ENCODE assay signal across 25 cellular contexts in genomic region chr3:29745237-29745870, GRCh38.
DNase-seq lines count a peak whose midpoint lies in the region; ATAC-seq, FAIRE-seq and TF ChIP-seq lines count a peak whose summit lies in the region.
"Had no signal": no experiment of that assay in that cellular context is flagged by ENCODE, and none has a peak within 500 bp of the region (broad histone marks: within the 10 kb centered on the region; RNA-seq: fewer than 3 reads in every experiment).

No MANE protein-coding gene starts in this region.

- ATAC-seq in T-cell (replicated peaks in 1 of 4) (no peak), GM18502 (IDR thresholded peaks at IDR 0.05; ENCODE audit: poor library complexity, unreplicated experiment) (no peak)
- ATAC-seq in effector memory CD8-positive, alpha-beta T cell (replicated peaks), result no peak
- ATAC-seq: HCT116, SK-N-SH treated with all-trans-retinoic acid at 6 μM for 48 hours had no signal

- H4K20me1 ChIP-seq in H1 (replicated peaks in 1 of 2; ENCODE audit: control insufficient read depth in 1 of 2, insufficient read depth in 2 of 2, low read length in 2 of 2), result no peaks in the 10 kb centered on the region
- H4K20me1 ChIP-seq: BLaER1 treated with 17β-estradiol and CSF1 and Interleukin-3, amounts not matched to agents 10 nM and 100 nM had no signal

- no peak overlapping the region for H2BK20ac ChIP-seq in H1 (ENCODE audit: low read length)

- H2BK5ac ChIP-seq in H1 (ENCODE audit: low read depth, low read length), result no peak overlapping the region
- no peak overlapping the region for H2BK5ac ChIP-seq in mesendoderm (ENCODE audit: low read length)
- no peak overlapping the region for H2BK5ac ChIP-seq in neuronal stem cell (ENCODE audit: low read length)

- H3K27ac ChIP-seq in H1 (ENCODE audit: low read depth, low read length) (no peak overlapping the region), mesendoderm (ENCODE audit: low read depth, low read length) (no peak overlapping the region), neuronal stem cell (replicated peaks; ENCODE audit: low read length) (no peak overlapping the region)
- H3K27ac ChIP-seq: BLaER1 treated with 17β-estradiol and CSF1 and Interleukin-3, amounts not matched to agents 10 nM and 100 nM had no signal

- H3K4ac ChIP-seq in H1 (replicated peaks; ENCODE audit: insufficient read length, low read depth, low read length) (no peak overlapping the region), mesendoderm (ENCODE audit: low read depth, low read length) (peak overlapping the region; percentile 9), neuronal stem cell (ENCODE audit: low read length) (no peak overlapping the region)

- H3K36me3 ChIP-seq in H1 (ENCODE audit: control insufficient read depth in 2 of 4, insufficient read depth in 4 of 4, low read length in 3 of 4) (no peaks in the 10 kb centered on the region), mesendoderm (ENCODE audit: control insufficient read depth, insufficient read depth, low read length) (no peaks in the 10 kb centered on the region), neuronal stem cell (replicated peaks in 1 of 2; ENCODE audit: control insufficient read depth in 2 of 2, insufficient read depth in 2 of 2, low read length in 2 of 2) (no peaks in the 10 kb centered on the region)
- H3K36me3 ChIP-seq: BLaER1 treated with 17β-estradiol and CSF1 and Interleukin-3, amounts not matched to agents 10 nM and 100 nM had no signal

- no peak overlapping the region for H4K5ac ChIP-seq in H1 (ENCODE audit: insufficient read length, low read depth, low read length)
- H4K5ac ChIP-seq in mesendoderm (ENCODE audit: low read length), result no peak overlapping the region

- no peak overlapping the region for H3K4me3 ChIP-seq in H1 (ENCODE audit: extremely low read depth in 1 of 4, insufficient read depth in 2 of 4, low read depth in 3 of 4, low read length in 4 of 4)
- no peak overlapping the region for H3K4me3 ChIP-seq in mesendoderm (ENCODE audit: low read length)
- no peak overlapping the region for H3K4me3 ChIP-seq in neuronal stem cell (ENCODE audit: low read length in 2 of 2)
- H3K4me3 ChIP-seq: BLaER1 treated with 17β-estradiol and CSF1 and Interleukin-3, amounts not matched to agents 10 nM and 100 nM had no signal

- H3K14ac ChIP-seq in H1 (ENCODE audit: insufficient read length) (no peak overlapping the region), neuronal stem cell (ENCODE audit: low read length) (no peak overlapping the region)

- H3K9ac ChIP-seq in H1 (replicated peaks in 1 of 4; ENCODE audit: extremely low read depth in 1 of 4, low read depth in 3 of 4, low read length in 3 of 4), result no peak overlapping the region
- no peak overlapping the region for H3K9ac ChIP-seq in mesendoderm (ENCODE audit: low read length)
- no peak overlapping the region for H3K9ac ChIP-seq in neuronal stem cell (ENCODE audit: low read depth, low read length, poor library complexity)
- H3K9ac ChIP-seq: BLaER1 treated with 17β-estradiol and CSF1 and Interleukin-3, amounts not matched to agents 10 nM and 100 nM had no signal

- no peaks in the 10 kb centered on the region for H3K9me3 Mint-ChIP-seq in T-cell
- peaks cover 0 to 4% of the 10 kb centered on the region in 2 donors for H3K9me3 Mint-ChIP-seq in effector memory CD8-positive, alpha-beta T cell

- no peaks in the 10 kb centered on the region for H3K23me2 ChIP-seq in H1 (ENCODE audit: low read depth, low read length)

- H3K56ac ChIP-seq in H1 (replicated peaks; ENCODE audit: insufficient read length, low read depth, low read length) (no peak overlapping the region), mesendoderm (ENCODE audit: low read length) (no peak overlapping the region)

- H2BK120ac ChIP-seq in H1 (replicated peaks; ENCODE audit: low read depth, low read length) (no peak overlapping the region), mesendoderm (ENCODE audit: low read depth, low read length) (no peak overlapping the region), neuronal stem cell (ENCODE audit: low read depth, low read length) (no peak overlapping the region)

- no peak for TF ChIP-seq CTCF in H1 (IDR thresholded peaks at IDR 0.05; ENCODE audit: control extremely low read depth in 1 of 3, insufficient read depth in 1 of 3, low read depth in 1 of 3, low read length in 3 of 3)

- no peaks in the 10 kb centered on the region for H3K4me1 Mint-ChIP-seq in T-cell
- no peaks in the 10 kb centered on the region for H3K4me1 Mint-ChIP-seq in effector memory CD8-positive, alpha-beta T cell (ENCODE audit: low read depth in 2 of 2)
- H3K4me1 Mint-ChIP-seq: CD4-positive, alpha-beta memory T cell had no signal

- H3K79me2 ChIP-seq in H1 (ENCODE audit: control insufficient read depth in 1 of 2, insufficient read depth in 2 of 2, low read length in 2 of 2) (no peaks in the 10 kb centered on the region), mesendoderm (ENCODE audit: control insufficient read depth, insufficient read depth, low read length) (no peaks in the 10 kb centered on the region)

- H3K79me1 ChIP-seq in H1 (ENCODE audit: low read depth, low read length) (no peaks in the 10 kb centered on the region), mesendoderm (ENCODE audit: low read length) (no peaks in the 10 kb centered on the region), neuronal stem cell (ENCODE audit: low read depth, low read length) (no peaks in the 10 kb centered on the region)

- CTCF ChIA-PET in HEK293T (lab: Yijun Ruan, JAX), result interaction anchor here (0.5 kb wide), 1 partner anchor 45 kb away, joined by 3 read pairs; no protein-coding TSS in a partner anchor
- CTCF ChIA-PET in H1 (lab: Charles Lee; ENCODE audit: partially characterized antibody), result interaction anchor here (0.6 kb wide), 1 partner anchor 12 kb away, joined by 3 read pairs; no protein-coding TSS in a partner anchor
- CTCF ChIA-PET in T-cell (lab: Charles Lee), result no interaction called here

- H2BK12ac ChIP-seq in H1 (ENCODE audit: low read depth, low read length) (no peak overlapping the region), neuronal stem cell (ENCODE audit: low read length) (no peak overlapping the region)

- H3K18ac ChIP-seq in H1 (ENCODE audit: extremely low read depth, low read length), result no peak overlapping the region
- H3K18ac ChIP-seq in mesendoderm (ENCODE audit: low read length), result no peak overlapping the region
- H3K18ac ChIP-seq in neuronal stem cell (ENCODE audit: low read length), result no peak overlapping the region

- 93% methylated on average over 4 of the region's 4 CpGs; no CpG with 5 or more reads in 1 of the 2 experiments for WGBS in H1 (ENCODE audit: extremely low coverage in 1 of 2, insufficient coverage in 1 of 2, insufficient read length in 1 of 2, insufficient replicate concordance in 2 of 2, low coverage in 1 of 2, low lambda C conversion rate in 2 of 2, missing lambda C conversion rate in 1 of 2), 2 experiments
- WGBS in mesendoderm (ENCODE audit: extremely low coverage, insufficient coverage, low lambda C conversion rate), result no CpG with 5 or more reads among the region's 4 CpGs
- no CpG with 5 or more reads among the region's 4 CpGs for WGBS in neuronal stem cell (ENCODE audit: extremely low coverage in 2 of 2, insufficient read length in 2 of 2, insufficient replicate concordance in 1 of 2), 2 donors

- H3K4me2 ChIP-seq in H1 (ENCODE audit: insufficient read depth in 1 of 2, low read depth in 2 of 2, low read length in 2 of 2), result no peak overlapping the region
- H3K4me2 ChIP-seq in mesendoderm (ENCODE audit: low read length), result no peak overlapping the region
- H3K4me2 ChIP-seq in neuronal stem cell (ENCODE audit: insufficient read depth, low read length, poor library complexity, severe bottlenecking), result no peak overlapping the region

- POLR2A ChIA-PET in HEK293T (lab: Yijun Ruan, JAX), result no interaction called here
- POLR2A ChIA-PET in H1 (lab: Charles Lee; ENCODE audit: partially characterized antibody), result no interaction called here
- POLR2A ChIA-PET in T-cell (lab: Charles Lee), result no interaction called here

- no peaks in the 10 kb centered on the region for H3K9me3 ChIP-seq in H1 (ENCODE audit: insufficient read depth in 2 of 2, low read depth in 1 of 2, low read length in 1 of 2)
- no peaks in the 10 kb centered on the region for H3K9me3 ChIP-seq in neuronal stem cell (replicated peaks in 1 of 2; ENCODE audit: control insufficient read depth in 2 of 2, insufficient read depth in 1 of 2, low read depth in 1 of 2, low read length in 2 of 2)
- H3K9me3 ChIP-seq: BLaER1 treated with 17β-estradiol and CSF1 and Interleukin-3, amounts not matched to agents 10 nM and 100 nM had no signal

- H3K23ac ChIP-seq in H1 (ENCODE audit: insufficient read length) (no peak overlapping the region), mesendoderm (ENCODE audit: low read length) (no peak overlapping the region), neuronal stem cell (ENCODE audit: low read depth, low read length, poor library complexity) (no peak overlapping the region)

- no peak for TF ChIP-seq RAD21 in H1 (IDR thresholded peaks at IDR 0.05 in 1 of 2, conservative IDR thresholded peaks at IDR 0.05 in 1 of 2; ENCODE audit: low read depth in 2 of 2, low read length in 2 of 2)

- no peaks in the 10 kb centered on the region for H3K36me3 Mint-ChIP-seq in T-cell
- no peaks in the 10 kb centered on the region for H3K36me3 Mint-ChIP-seq in effector memory CD8-positive, alpha-beta T cell (ENCODE audit: insufficient read depth)
- H3K36me3 Mint-ChIP-seq: CD4-positive, alpha-beta memory T cell had no signal

- no peaks in the 10 kb centered on the region for H3K27me3 Mint-ChIP-seq in T-cell
- no peaks in the 10 kb centered on the region for H3K27me3 Mint-ChIP-seq in effector memory CD8-positive, alpha-beta T cell
- H3K27me3 Mint-ChIP-seq: CD4-positive, alpha-beta memory T cell had no signal

- H2BK15ac ChIP-seq in H1 (ENCODE audit: low read length), result 0 out of 2 replicates have a peak overlapping the region, but pooled peaks have one; percentile 77
- H2BK15ac ChIP-seq in mesendoderm (replicated peaks; ENCODE audit: low read depth), result no peak overlapping the region
- H2BK15ac ChIP-seq in neuronal stem cell (ENCODE audit: low read length), result no peak overlapping the region

- H3K4me3 Mint-ChIP-seq in T-cell, result no peak overlapping the region
- H3K4me3 Mint-ChIP-seq in effector memory CD8-positive, alpha-beta T cell, result no peak overlapping the region
- H3K4me3 Mint-ChIP-seq: CD4-positive, alpha-beta memory T cell had no signal

- no peak overlapping the region for H3K27ac Mint-ChIP-seq in T-cell
- H3K27ac Mint-ChIP-seq in effector memory CD8-positive, alpha-beta T cell, result no peak overlapping the region
- H3K27ac Mint-ChIP-seq: CD4-positive, alpha-beta memory T cell had no signal

- peak; percentile 30 for DNase-seq in HEK293T (ENCODE audit: extremely low spot score)
- no peak for DNase-seq in H1 (ENCODE audit: low read depth in 1 of 2, low spot score in 2 of 2)
- DNase-seq in mesendoderm, result no peak
- DNase-seq in neuronal stem cell (ENCODE audit: low spot score), result no peak
- no peak for DNase-seq in T-cell
- no peak for DNase-seq in effector memory CD8-positive, alpha-beta T cell
- DNase-seq: AML-193; CD4-positive, alpha-beta memory T cell; DMS 273 treated with DMSO at 0.1 percent for 48 hours; DMS79 treated with DMSO at 0.1 percent for 48 hours; GF-D8; Kasumi-1; MV-4-11; NCI-H1105; NCI-H1436 treated with DMSO at 0.1 percent for 48 hours; NCI-H187 treated with DMSO at 0.1 percent for 48 hours; NCI-H2171 treated with DMSO at 0.1 percent for 48 hours; NCI-H524 treated with DMSO at 0.1 percent for 48 hours; NCI-H774 had no signal

- peaks cover 0 to 5% (median 0%) of the 10 kb centered on the region in 4 experiments; a peak in 2 of 7 replicates for H3K4me1 ChIP-seq in H1 (replicated peaks in 1 of 4; ENCODE audit: control insufficient read depth in 3 of 4, insufficient read depth in 4 of 4, low read length in 3 of 4)
- H3K4me1 ChIP-seq in mesendoderm (ENCODE audit: control insufficient read depth, low read depth, low read length), result no peaks in the 10 kb centered on the region
- H3K4me1 ChIP-seq in neuronal stem cell (ENCODE audit: control insufficient read depth in 2 of 2, insufficient read depth in 1 of 2, low read depth in 1 of 2, low read length in 2 of 2), result peaks cover 1 to 3% of the 10 kb centered on the region in 2 donors

- H4K8ac ChIP-seq in H1 (ENCODE audit: extremely low read depth, insufficient read depth, low read length) (no peak overlapping the region), mesendoderm (ENCODE audit: low read depth, low read length) (no peak overlapping the region), neuronal stem cell (ENCODE audit: low read depth, low read length) (no peak overlapping the region)

- no peak for TF ChIP-seq POLR2A in H1 (IDR thresholded peaks at IDR 0.05; ENCODE audit: control extremely low read depth in 1 of 2, low read depth in 2 of 2, low read length in 2 of 2)

- no peak overlapping the region for H2AFZ ChIP-seq in H1 (ENCODE audit: low read length)
- peak overlapping the region; percentile 21 for H2AFZ ChIP-seq in neuronal stem cell (ENCODE audit: low read length)

- FAIRE-seq in H1 (lab: Jason Lieb, UNC), result no peak
- FAIRE-seq: GM12891, RCC 7860 had no signal

- H3K27me3 ChIP-seq in H1 (replicated peaks in 1 of 4; ENCODE audit: control insufficient read depth in 3 of 4, extremely low read depth in 1 of 4, insufficient read depth in 3 of 4, low read length in 3 of 4), result no peaks in the 10 kb centered on the region
- H3K27me3 ChIP-seq in mesendoderm (ENCODE audit: insufficient read depth, low read length, poor library complexity), result no peaks in the 10 kb centered on the region
- no peaks in the 10 kb centered on the region for H3K27me3 ChIP-seq in neuronal stem cell (ENCODE audit: control insufficient read depth in 3 of 3, insufficient read depth in 3 of 3, low read depth in 1 of 3, low read length in 3 of 3)
- H3K27me3 ChIP-seq: BLaER1 treated with 17β-estradiol and CSF1 and Interleukin-3, amounts not matched to agents 10 nM and 100 nM had no signal

- TF ChIP-seq EP300 in H1 (IDR thresholded peaks at IDR 0.05; ENCODE audit: borderline replicate concordance in 1 of 2, low read depth in 2 of 2, low read length in 2 of 2), result no peak

- peak overlapping the region; percentile 77 for H4K91ac ChIP-seq in H1 (replicated peaks; ENCODE audit: insufficient read length, low read length)
- no peak overlapping the region for H4K91ac ChIP-seq in neuronal stem cell (ENCODE audit: low read depth, low read length, poor library complexity)

- H2AK5ac ChIP-seq in H1 (ENCODE audit: low read depth, low read length) (peak overlapping the region; percentile 45; the same call in 1 of the 2 replicates), mesendoderm (ENCODE audit: low read length) (no peak overlapping the region), neuronal stem cell (ENCODE audit: low read depth, low read length) (no peak overlapping the region)

Comparison
In these comparisons a context has a peak if more than half of its experiments do, and no peak if none do; other contexts are left out.
1. CTCF ChIA-PET loops: an anchor here in HEK293T (0.5 kb wide) and H1 (0.6 kb wide); none called in T-cell.